12 cellular contexts compared by ENCODE assay signal in the genomic region with DNA sequence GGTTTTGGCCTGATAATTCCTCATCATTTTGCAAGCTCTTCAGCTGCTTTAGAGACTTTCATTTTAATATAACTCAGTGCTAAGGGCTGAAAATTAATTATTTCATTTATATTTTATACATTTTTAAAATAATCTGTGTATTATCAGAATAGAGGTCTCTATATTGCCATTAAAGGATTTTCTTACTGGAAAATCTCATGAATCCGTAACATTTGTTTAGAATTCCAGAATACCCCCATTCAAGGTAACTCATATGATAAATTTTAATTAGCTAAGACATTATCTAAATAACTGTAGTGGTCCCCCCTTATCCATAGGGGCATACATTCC.
"Had no signal": no experiment of that assay in that cellular context is flagged by ENCODE, and none has a peak within 500 bp of the region (broad histone marks: within the 10 kb centered on the region; RNA-seq: fewer than 3 reads in every experiment).

No MANE protein-coding gene starts in this region.

- H3K27me3 Mint-ChIP-seq: activated naive CD8-positive, alpha-beta T cell treated with anti-CD3 and anti-CD28 coated beads, Interleukin-2, amount 50 U/mL, for 24 hours; memory B cell had no signal

- H3K4me1 ChIP-seq: body of pancreas, esophagus muscularis mucosa, tibial artery had no signal

- H3K4me3 Mint-ChIP-seq: activated naive CD8-positive, alpha-beta T cell treated with anti-CD3 and anti-CD28 coated beads, Interleukin-2, amount 50 U/mL, for 24 hours; activated T-helper 1 cell treated with anti-CD3 and anti-CD28 coated beads, Interleukin-12 subunit alpha, Interleukin-12 subunit beta, Interleukin-2, Interleukin-4 antibody, amounts not matched to agents 30 ng/mL and 10 ng/mL and 1 ng/mL, durations not matched to agents 14 hours and 24 hours and 36 hours; effector memory CD8-positive, alpha-beta T cell; memory B cell; stimulated activated effector memory CD8-positive, alpha-beta T cell treated with anti-CD3 and anti-CD28 coated beads, Interleukin-12 subunit alpha, Interleukin-12 subunit beta, amount 100 ng/mL, for 72 hours; stimulated activated naive CD8-positive, alpha-beta T cell treated with anti-CD3 and anti-CD28 coated beads, Interleukin-15, amount 100 ng/mL, for 72 hours; T-helper 17 cell had no signal

- DNase-seq: activated gamma-delta T cell had no signal

- H3K36me3 ChIP-seq: esophagus muscularis mucosa, tibial artery had no signal

- H3K27me3 ChIP-seq: body of pancreas, dorsolateral prefrontal cortex, esophagus muscularis mucosa, tibial artery had no signal

- H3K9me3 ChIP-seq: body of pancreas, esophagus muscularis mucosa, tibial artery had no signal

- H3K27ac Mint-ChIP-seq: activated naive CD8-positive, alpha-beta T cell treated with anti-CD3 and anti-CD28 coated beads, Interleukin-2, amount 50 U/mL, for 24 hours; activated T-helper 1 cell treated with anti-CD3 and anti-CD28 coated beads, Interleukin-12 subunit alpha, Interleukin-12 subunit beta, Interleukin-2, Interleukin-4 antibody, amounts not matched to agents 30 ng/mL and 10 ng/mL and 1 ng/mL, durations not matched to agents 14 hours and 24 hours and 36 hours; effector memory CD8-positive, alpha-beta T cell; memory B cell; stimulated activated effector memory CD8-positive, alpha-beta T cell treated with anti-CD3 and anti-CD28 coated beads, Interleukin-12 subunit alpha, Interleukin-12 subunit beta, amount 100 ng/mL, for 72 hours; stimulated activated naive CD8-positive, alpha-beta T cell treated with anti-CD3 and anti-CD28 coated beads, Interleukin-15, amount 100 ng/mL, for 72 hours; T-helper 17 cell had no signal

- H3K4me1 Mint-ChIP-seq: stimulated activated effector memory CD8-positive, alpha-beta T cell treated with anti-CD3 and anti-CD28 coated beads, Interleukin-12 subunit alpha, Interleukin-12 subunit beta, amount 100 ng/mL, for 72 hours; stimulated activated naive CD8-positive, alpha-beta T cell treated with anti-CD3 and anti-CD28 coated beads, Interleukin-15, amount 100 ng/mL, for 72 hours had no signal

- H3K27ac ChIP-seq: body of pancreas, dorsolateral prefrontal cortex, esophagus muscularis mucosa, tibial artery had no signal

- H3K9me3 Mint-ChIP-seq: activated naive CD8-positive, alpha-beta T cell treated with anti-CD3 and anti-CD28 coated beads, Interleukin-2, amount 50 U/mL, for 24 hours; activated T-helper 1 cell treated with anti-CD3 and anti-CD28 coated beads, Interleukin-12 subunit alpha, Interleukin-12 subunit beta, Interleukin-2, Interleukin-4 antibody, amounts not matched to agents 30 ng/mL and 10 ng/mL and 1 ng/mL, durations not matched to agents 14 hours and 24 hours and 36 hours; effector memory CD8-positive, alpha-beta T cell; memory B cell; stimulated activated effector memory CD8-positive, alpha-beta T cell treated with anti-CD3 and anti-CD28 coated beads, Interleukin-12 subunit alpha, Interleukin-12 subunit beta, amount 100 ng/mL, for 72 hours; stimulated activated naive CD8-positive, alpha-beta T cell treated with anti-CD3 and anti-CD28 coated beads, Interleukin-15, amount 100 ng/mL, for 72 hours had no signal

- H3K4me3 ChIP-seq: body of pancreas, dorsolateral prefrontal cortex, esophagus muscularis mucosa, tibial artery had no signal

- H3K36me3 Mint-ChIP-seq: memory B cell; stimulated activated effector memory CD8-positive, alpha-beta T cell treated with anti-CD3 and anti-CD28 coated beads, Interleukin-12 subunit alpha, Interleukin-12 subunit beta, amount 100 ng/mL, for 72 hours had no signal
